Comparison of ENCODE assay signal across 1 cellular context in the genomic region with DNA sequence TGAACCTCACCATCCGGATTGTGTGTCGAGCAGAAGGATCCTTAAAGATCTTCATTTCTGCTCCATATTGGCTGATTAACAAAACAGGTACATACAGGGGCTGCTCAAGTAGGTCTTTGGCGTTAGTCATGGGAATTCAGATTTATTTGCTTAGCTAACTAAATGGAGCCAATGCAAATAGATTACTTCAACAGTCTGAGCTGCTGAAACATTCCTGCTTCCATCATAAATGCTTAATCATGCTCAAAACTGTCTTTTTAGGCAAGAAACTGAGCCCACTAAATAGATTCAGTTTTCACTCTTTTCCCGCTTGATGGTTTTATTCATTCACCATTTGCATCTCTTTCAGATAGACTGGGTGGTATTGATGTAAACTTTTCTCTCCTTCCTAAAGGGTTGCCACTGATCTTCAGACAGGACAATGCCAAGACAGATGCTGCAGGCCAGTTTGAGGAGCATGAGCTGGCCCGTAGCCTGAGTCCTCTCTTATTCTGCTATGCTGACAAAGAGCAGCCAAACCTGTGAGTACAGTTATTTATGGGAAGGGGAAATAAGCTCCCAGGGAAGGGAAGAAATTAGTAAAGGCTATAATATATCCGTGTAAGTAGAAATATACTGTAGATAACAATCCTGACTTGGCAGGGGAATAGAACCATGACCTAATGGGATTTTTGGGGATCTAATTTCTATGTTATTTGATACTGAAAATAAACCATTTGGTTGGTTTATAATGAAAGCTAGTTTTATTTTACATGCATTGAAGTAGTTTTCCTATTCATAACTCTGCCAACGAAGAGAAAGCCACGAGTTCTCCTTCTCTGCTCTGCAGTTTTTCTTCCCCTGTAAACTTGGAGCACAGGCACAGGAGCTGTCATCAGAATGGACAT.
TF ChIP-seq lines count a peak whose summit lies in the region.

No MANE protein-coding gene starts in this region.

TF ChIP-seq in A549, 52 proteins besides CTCF, POLR2A, EP300 and RAD21 (continued from another document):
- TF ChIP-seq CBX8 (IDR thresholded peaks at IDR 0.05) (no peak), JUN (IDR thresholded peaks at IDR 0.05) (peak; percentile 53 to 55; a peak in 2 of 5 replicates), ATOH8 (CRISPR knock-in tag; IDR thresholded peaks at IDR 0.05; ENCODE audit: low read depth) (no peak), HDAC2 (IDR thresholded peaks at IDR 0.05) (no peak), HEYL (CRISPR knock-in tag; IDR thresholded peaks at IDR 0.05) (no peak), CEBPB (IDR thresholded peaks at IDR 0.05) (peak in 1 of 2 experiments; percentile 28; a peak in 1 of 4 replicates)
